In the genomic region with DNA sequence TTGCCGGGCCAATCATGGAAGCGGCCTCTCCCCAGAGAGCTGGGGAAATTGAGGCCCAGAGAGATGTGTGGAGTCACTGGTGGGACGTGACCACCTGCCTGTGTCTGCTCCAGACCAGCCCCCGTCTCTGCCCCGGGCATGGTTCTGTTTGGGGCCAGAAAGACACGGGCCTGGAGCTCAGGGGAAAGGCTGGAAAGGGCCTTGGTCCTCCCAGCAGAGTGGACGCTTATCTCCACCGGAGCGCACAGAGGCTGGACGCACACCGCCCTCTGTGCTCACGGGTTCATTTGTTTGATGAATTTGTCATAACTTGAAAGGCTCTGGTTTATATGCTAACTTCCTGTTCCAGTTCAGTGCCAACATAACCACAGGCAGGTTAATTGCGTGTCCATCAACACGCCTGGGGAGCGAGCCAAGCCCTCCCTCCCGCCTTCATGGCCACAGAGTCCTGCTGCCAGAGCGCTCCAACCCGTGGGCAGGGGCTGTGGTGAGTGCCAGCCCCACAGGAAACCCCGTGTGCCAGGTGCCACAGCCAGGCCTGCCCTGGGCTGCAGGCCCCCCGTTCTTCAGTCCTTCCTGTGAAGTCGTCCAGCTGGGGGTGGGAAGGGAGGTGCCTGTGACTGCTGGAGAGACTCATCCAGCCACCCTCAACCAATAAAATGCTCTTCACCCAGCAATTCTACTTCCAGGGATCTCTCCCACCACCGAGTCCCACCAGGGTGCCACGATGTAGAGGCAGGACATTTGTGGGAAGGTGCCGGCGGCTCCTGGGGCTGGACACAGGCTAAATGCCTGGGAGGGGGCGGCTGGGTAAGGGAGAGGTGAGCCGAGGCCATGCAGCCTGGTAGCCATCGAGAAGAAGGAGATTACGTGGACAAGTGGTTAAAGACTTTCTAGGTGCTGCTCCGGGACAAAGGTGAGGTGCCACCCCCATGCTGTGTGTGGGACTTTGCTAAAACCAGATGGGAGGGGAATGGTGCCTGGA, we compare ENCODE assay signal across 1 cellular context.
TF ChIP-seq lines count a peak whose summit lies in the region.

No MANE protein-coding gene starts in this region.

TF ChIP-seq in K562, 482 proteins besides CTCF, POLR2A, EP300 and RAD21 (continued from another document and continues in another):
- TF ChIP-seq ZHX1 (conservative IDR thresholded peaks at IDR 0.05; ENCODE audit: low read length) (no peak), CBFA2T2 (conservative IDR thresholded peaks at IDR 0.05) (no peak), HCFC1 (IDR thresholded peaks at IDR 0.05; ENCODE audit: low read depth, low read length) (no peak), ZBTB33 (CRISPR knock-in tag; IDR thresholded peaks at IDR 0.05) (peak; percentile 59; the same call in 1 of the 2 replicates), ZNF324 (CRISPR knock-in tag; IDR thresholded peaks at IDR 0.05) (no peak), KLF6 (CRISPR knock-in tag; IDR thresholded peaks at IDR 0.05; ENCODE audit: borderline replicate concordance) (no peak), ZNF717 (CRISPR knock-in tag; IDR thresholded peaks at IDR 0.05) (no peak), PML (IDR thresholded peaks at IDR 0.05; ENCODE audit: low read length) (no peak), CEBPB (tag; IDR thresholded peaks at IDR 0.05) (no peak), HDAC2 (IDR thresholded peaks at IDR 0.05) (no peak; the same call in 1 of the 2 replicates), ZNF217 (CRISPR knock-in tag; IDR thresholded peaks at IDR 0.05) (no peak), ELK3 (CRISPR knock-in tag; IDR thresholded peaks at IDR 0.05) (no peak), NKRF (IDR thresholded peaks at IDR 0.05; ENCODE audit: borderline replicate concordance) (no peak), POLR2AphosphoS5 (IDR thresholded peaks at IDR 0.05; ENCODE audit: control insufficient read depth, insufficient read depth, low read depth, low read length) (no peak), SNRNP70 (optimal IDR thresholded peaks at IDR 0.05; ENCODE audit: low read depth, low read length) (no peak), CTCFL (IDR thresholded peaks at IDR 0.05; ENCODE audit: borderline replicate concordance, insufficient read depth, low read depth, low read length, poor library complexity, severe bottlenecking) (no peak), CBX1 (IDR thresholded peaks at IDR 0.05; ENCODE audit: low read depth) (no peak), ZNF76 (CRISPR knock-in tag; IDR thresholded peaks at IDR 0.05; ENCODE audit: borderline replicate concordance) (0 out of 2 replicates have a peak, but pooled peaks have one; percentile 17), PBX2 (CRISPR knock-in tag; IDR thresholded peaks at IDR 0.05; ENCODE audit: low read depth) (0 out of 2 replicates have a peak, but pooled peaks have one; percentile 15), PBX2 (tag; conservative IDR thresholded peaks at IDR 0.05; ENCODE audit: low read depth) (peak; percentile 69), CBX8 (IDR thresholded peaks at IDR 0.05; ENCODE audit: borderline replicate concordance, extremely low read depth, low read depth, low read length, poor library complexity, severe bottlenecking) (no peak), ILF3 (IDR thresholded peaks at IDR 0.05; ENCODE audit: borderline replicate concordance) (no peak), GABPB2 (CRISPR knock-in tag; conservative IDR thresholded peaks at IDR 0.05) (no peak), TEAD4 (IDR thresholded peaks at IDR 0.05; ENCODE audit: low read length) (no peak), TEAD4 (CRISPR knock-in tag; IDR thresholded peaks at IDR 0.05; ENCODE audit: borderline replicate concordance) (no peak), CREM (IDR thresholded peaks at IDR 0.05; ENCODE audit: low read depth) (no peak), ZBTB9 (CRISPR knock-in tag; IDR thresholded peaks at IDR 0.05) (no peak; the same call in 1 of the 2 replicates), ZNF347 (CRISPR knock-in tag; IDR thresholded peaks at IDR 0.05; ENCODE audit: low read depth) (no peak), PREB (CRISPR knock-in tag; IDR thresholded peaks at IDR 0.05) (no peak)
- TF ChIP-seq, protein P1, sequence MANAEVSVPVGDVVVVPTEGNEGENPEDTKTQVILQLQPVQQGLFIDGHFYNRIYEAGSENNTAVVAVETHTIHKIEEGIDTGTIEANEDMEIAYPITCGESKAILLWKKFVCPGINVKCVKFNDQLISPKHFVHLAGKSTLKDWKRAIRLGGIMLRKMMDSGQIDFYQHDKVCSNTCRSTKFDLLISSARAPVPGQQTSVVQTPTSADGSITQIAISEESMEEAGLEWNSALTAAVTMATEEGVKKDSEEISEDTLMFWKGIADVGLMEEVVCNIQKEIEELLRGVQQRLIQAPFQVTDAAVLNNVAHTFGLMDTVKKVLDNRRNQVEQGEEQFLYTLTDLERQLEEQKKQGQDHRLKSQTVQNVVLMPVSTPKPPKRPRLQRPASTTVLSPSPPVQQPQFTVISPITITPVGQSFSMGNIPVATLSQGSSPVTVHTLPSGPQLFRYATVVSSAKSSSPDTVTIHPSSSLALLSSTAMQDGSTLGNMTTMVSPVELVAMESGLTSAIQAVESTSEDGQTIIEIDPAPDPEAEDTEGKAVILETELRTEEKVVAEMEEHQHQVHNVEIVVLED (CRISPR knock-in tag; IDR thresholded peaks at IDR 0.05) = 0 out of 2 replicates have a peak, but pooled peaks have one; percentile 13
- TF ChIP-seq, protein P2, sequence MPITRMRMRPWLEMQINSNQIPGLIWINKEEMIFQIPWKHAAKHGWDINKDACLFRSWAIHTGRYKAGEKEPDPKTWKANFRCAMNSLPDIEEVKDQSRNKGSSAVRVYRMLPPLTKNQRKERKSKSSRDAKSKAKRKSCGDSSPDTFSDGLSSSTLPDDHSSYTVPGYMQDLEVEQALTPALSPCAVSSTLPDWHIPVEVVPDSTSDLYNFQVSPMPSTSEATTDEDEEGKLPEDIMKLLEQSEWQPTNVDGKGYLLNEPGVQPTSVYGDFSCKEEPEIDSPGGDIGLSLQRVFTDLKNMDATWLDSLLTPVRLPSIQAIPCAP (CRISPR knock-in tag; IDR thresholded peaks at IDR 0.05; ENCODE audit: borderline replicate concordance) = no peak
- TF ChIP-seq, protein P3, sequence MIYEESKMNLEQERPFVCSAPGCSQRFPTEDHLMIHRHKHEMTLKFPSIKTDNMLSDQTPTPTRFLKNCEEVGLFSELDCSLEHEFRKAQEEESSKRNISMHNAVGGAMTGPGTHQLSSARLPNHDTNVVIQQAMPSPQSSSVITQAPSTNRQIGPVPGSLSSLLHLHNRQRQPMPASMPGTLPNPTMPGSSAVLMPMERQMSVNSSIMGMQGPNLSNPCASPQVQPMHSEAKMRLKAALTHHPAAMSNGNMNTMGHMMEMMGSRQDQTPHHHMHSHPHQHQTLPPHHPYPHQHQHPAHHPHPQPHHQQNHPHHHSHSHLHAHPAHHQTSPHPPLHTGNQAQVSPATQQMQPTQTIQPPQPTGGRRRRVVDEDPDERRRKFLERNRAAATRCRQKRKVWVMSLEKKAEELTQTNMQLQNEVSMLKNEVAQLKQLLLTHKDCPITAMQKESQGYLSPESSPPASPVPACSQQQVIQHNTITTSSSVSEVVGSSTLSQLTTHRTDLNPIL (CRISPR knock-in tag; IDR thresholded peaks at IDR 0.05) = no peak
